In genomic region chr12:50271724-50272247, GRCh38 we compare ENCODE assay signal across 12 cellular contexts. TPM values are rescaled to one million over a fixed set of nuclear protein-coding genes. Genes with fewer than 3 reads are reported as not detected.
DNase-seq lines count a peak whose midpoint lies in the region; ATAC-seq and TF ChIP-seq lines count a peak whose summit lies in the region.
"Had no signal": no experiment of that assay in that cellular context is flagged by ENCODE, and none has a peak within 500 bp of the region (broad histone marks: within the 10 kb centered on the region; RNA-seq: fewer than 3 reads in every experiment).

No MANE protein-coding gene starts in this region.

- peak overlapping the region; percentile 59 to 78 for H3K27ac ChIP-seq in ascending aorta

- H3K4me3 ChIP-seq in ascending aorta = peak overlapping the region; percentile 34 to 43

- no peaks in the 10 kb centered on the region for H3K9me3 ChIP-seq in ascending aorta

- no peaks in the 10 kb centered on the region for H3K36me3 ChIP-seq in ascending aorta

- H3K4me1 ChIP-seq in ascending aorta = peaks cover 0 to 4% of the 10 kb centered on the region in 2 donors

- intact Hi-C loops in ascending aorta (cut with DNase I) = no loop called here
- intact Hi-C loops in left ventricle myocardium superior (cut with micrococcal nuclease) = no loop called here

- TF ChIP-seq CTCF in ascending aorta (IDR thresholded peaks at IDR 0.05) = no peak

- ATAC-seq in left ventricle myocardium superior = peak; percentile 63

- no peaks in the 10 kb centered on the region for H3K27me3 ChIP-seq in ascending aorta
- H3K27me3 ChIP-seq: dorsolateral prefrontal cortex had no signal

- DNase-seq in AG20443 (ENCODE audit: low spot score) (peak; percentile 39), ascending aorta (ENCODE audit: low spot score in 2 of 2) (no peak), left ventricle myocardium superior (no peak), renal cortical epithelial cell (ENCODE audit: low read depth) (peak; percentile 51), SKM-1 (lab: John Stamatoyannopoulos, UW; ENCODE audit: unreplicated experiment) (no peak), ureter (ENCODE audit: low spot score) (no peak), NCI-H146 (lab: John Stamatoyannopoulos, UW) (no peak)
- no peak for DNase-seq in activated CD4-positive, alpha-beta T cell treated with anti-CD3 and anti-CD28 coated beads for 4 hours
- DNase-seq: dorsolateral prefrontal cortex, GDM1, NCI-H1105 treated with DMSO at 0.1 percent for 48 hours, occipital lobe had no signal

RNA-seq across cellular contexts. Expression of gene LIMA1, which starts 11.5 kb away (rescaled TPM):
- total RNA-seq in ascending aorta (79.4 TPM), left ventricle myocardium superior (15.0 TPM), renal cortical epithelial cell (49.3 and 58.7 TPM in 2 replicates), ureter (177 TPM)

Comparison
In these comparisons a context has a peak if more than half of its experiments do, and no peak if none do; other contexts are left out.
1. DNase-seq: peak in AG20443 (single experiment) and renal cortical epithelial cell (single experiment); none in ascending aorta (0 of 2), left ventricle myocardium superior (single experiment), SKM-1 (single experiment), ureter (single experiment), NCI-H146 (single experiment) and activated CD4-positive, alpha-beta T cell treated with anti-CD3 and anti-CD28 coated beads for 4 hours (0 of 2).